ENCODE assay signal across 8 cellular contexts in the genomic region with DNA sequence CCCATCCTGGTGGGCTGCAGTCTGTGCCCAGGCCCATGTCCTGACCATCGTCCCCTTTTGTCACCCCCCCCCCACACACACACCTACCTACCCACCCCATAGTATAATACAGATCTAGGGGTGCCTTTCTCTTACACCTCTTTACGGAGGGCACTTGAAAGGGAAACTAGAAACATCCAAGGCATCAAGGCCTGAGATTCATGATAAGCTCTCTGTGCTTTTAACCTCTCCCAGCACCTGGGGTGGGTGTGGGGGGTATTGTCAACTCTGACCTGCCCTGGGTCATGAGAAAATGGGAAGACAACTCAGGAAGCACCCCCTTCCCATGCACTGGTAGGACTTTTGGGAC. TPM values are rescaled to one million over a fixed set of nuclear protein-coding genes. Genes with fewer than 3 reads are reported as not detected.
A peak's percentile ranks its signal among the peaks of the same experiment; 100 is the strongest.
DNase-seq lines count a peak whose midpoint lies in the region; ATAC-seq and TF ChIP-seq lines count a peak whose summit lies in the region.

No MANE protein-coding gene starts in this region.

- POLR2A ChIA-PET in OCI-LY7 (lab: Charles Lee) = interaction anchor here (0.5 to 1.7 kb wide), 6 partner anchors 9 to 974 kb away, joined by 3 to 5 read pairs (median 3); no protein-coding TSS in a partner anchor

- peaks cover 8% of the 10 kb centered on the region for H3K27me3 Mint-ChIP-seq in CD4-positive, CD25-positive, alpha-beta regulatory T cell
- no peaks in the 10 kb centered on the region for H3K27me3 Mint-ChIP-seq in endodermal cell (ENCODE audit: insufficient read depth)

- H3K27ac ChIP-seq in CD4-positive, CD25-positive, alpha-beta regulatory T cell (ENCODE audit: insufficient read depth, low read length, poor library complexity, severe bottlenecking) = peak overlapping the region; percentile 72
- H3K27ac ChIP-seq in OCI-LY7 (ENCODE audit: low read depth, low read length, poor library complexity, severe bottlenecking) = peak overlapping the region; percentile 59
- H3K27ac ChIP-seq in endodermal cell (ENCODE audit: low read depth, low read length) = peak overlapping the region; percentile 88
- peak overlapping the region; percentile 89 for H3K27ac ChIP-seq in neutrophil

- 19% methylated on average over 2 of the region's 2 CpGs; no CpG with 5 or more reads in 1 of the 2 experiments for WGBS in endodermal cell (ENCODE audit: insufficient coverage in 1 of 2, insufficient read length in 1 of 2), 2 experiments

- no peaks in the 10 kb centered on the region; the same call in 1 of the 2 replicates for H4K20me1 ChIP-seq in OCI-LY7 (ENCODE audit: insufficient read depth, low read length)

- CTCF ChIA-PET in OCI-LY7 (lab: Charles Lee; ENCODE audit: unreplicated experiment) = no interaction called here

- intact Hi-C loops in OCI-LY7 (cut with micrococcal nuclease; ENCODE audit: unreplicated experiment) = no loop called here

- H3K4me3 ChIP-seq in CD4-positive, CD25-positive, alpha-beta regulatory T cell (ENCODE audit: low read depth, low read length) = peak overlapping the region; percentile 70
- peak overlapping the region; percentile 93 for H3K4me3 ChIP-seq in OCI-LY7 (ENCODE audit: low read depth, low read length, poor library complexity, severe bottlenecking)
- H3K4me3 ChIP-seq in endodermal cell (ENCODE audit: low read length) = peak overlapping the region; percentile 80
- peak overlapping the region; percentile 94 to 96 for H3K4me3 ChIP-seq in neutrophil (ENCODE audit: low read depth in 1 of 2, low read length in 1 of 2)

- no peaks in the 10 kb centered on the region for H3K9me2 ChIP-seq in OCI-LY7 (ENCODE audit: insufficient read depth, low read length)

- H2AFZ ChIP-seq in OCI-LY7 (ENCODE audit: low read length) = no peak overlapping the region

- peak overlapping the region; percentile 71 for H3K9ac ChIP-seq in endodermal cell (ENCODE audit: extremely low read depth, low read length, poor library complexity, severe bottlenecking)

- ATAC-seq in CD4-positive, CD25-positive, alpha-beta regulatory T cell (ENCODE audit: low read depth in 2 of 2) = peak in 1 of 2 donors; percentile 0
- no peak for ATAC-seq in HG03135 (IDR thresholded peaks at IDR 0.05; ENCODE audit: unreplicated experiment)
- no peak for ATAC-seq in HG03196 (IDR thresholded peaks at IDR 0.05; ENCODE audit: unreplicated experiment)

- H3K36me3 ChIP-seq in CD4-positive, CD25-positive, alpha-beta regulatory T cell (ENCODE audit: control insufficient read depth, insufficient read depth, low read length) = peaks cover 8% of the 10 kb centered on the region
- H3K36me3 ChIP-seq in OCI-LY7 (ENCODE audit: insufficient read depth, low read length) = peaks cover 20% of the 10 kb centered on the region
- peaks cover 31% of the 10 kb centered on the region for H3K36me3 ChIP-seq in endodermal cell (ENCODE audit: control insufficient read depth, insufficient read depth, low read length)
- H3K36me3 ChIP-seq in neutrophil = no peaks in the 10 kb centered on the region

- peaks cover 36% of the 10 kb centered on the region for H3K4me1 ChIP-seq in CD4-positive, CD25-positive, alpha-beta regulatory T cell (ENCODE audit: control insufficient read depth, insufficient read depth, low read length, poor library complexity, severe bottlenecking)
- H3K4me1 ChIP-seq in OCI-LY7 (ENCODE audit: insufficient read depth, low read length, poor library complexity, severe bottlenecking) = peaks cover 27% of the 10 kb centered on the region
- peaks cover 18% of the 10 kb centered on the region for H3K4me1 ChIP-seq in endodermal cell (ENCODE audit: control insufficient read depth, insufficient read depth, low read length)
- H3K4me1 ChIP-seq in neutrophil (ENCODE audit: control insufficient read depth in 1 of 2, insufficient read depth in 1 of 2, low read depth in 1 of 2, low read length in 1 of 2) = peaks cover 32 to 35% of the 10 kb centered on the region in 2 experiments

- peak overlapping the region; percentile 98 for H3K4me2 ChIP-seq in OCI-LY7 (ENCODE audit: low read length)

- H3K79me2 ChIP-seq in OCI-LY7 (ENCODE audit: insufficient read depth, low read depth, low read length) = peaks cover 72% of the 10 kb centered on the region

- peaks cover 14% of the 10 kb centered on the region for H3K36me3 Mint-ChIP-seq in CD4-positive, CD25-positive, alpha-beta regulatory T cell
- peaks cover 26% of the 10 kb centered on the region for H3K36me3 Mint-ChIP-seq in endodermal cell (ENCODE audit: low read depth)

- H3K4me1 Mint-ChIP-seq in CD4-positive, CD25-positive, alpha-beta regulatory T cell = peaks cover 12 to 56% (median 35%) of the 10 kb centered on the region in 4 donors
- H3K4me1 Mint-ChIP-seq in endodermal cell = peaks cover 30% of the 10 kb centered on the region

- peaks cover 0 to 3% (median 0%) of the 10 kb centered on the region in 7 donors for H3K9me3 Mint-ChIP-seq in CD4-positive, CD25-positive, alpha-beta regulatory T cell
- H3K9me3 Mint-ChIP-seq in endodermal cell = no peaks in the 10 kb centered on the region

- H3K4me3 Mint-ChIP-seq in CD4-positive, CD25-positive, alpha-beta regulatory T cell = peak overlapping the region; percentile 84 to 97 (median 89)
- H3K4me3 Mint-ChIP-seq in endodermal cell = peak overlapping the region; percentile 83

- H3K27ac Mint-ChIP-seq in CD4-positive, CD25-positive, alpha-beta regulatory T cell = peak overlapping the region; percentile 80 to 93 (median 88)
- peak overlapping the region; percentile 86 for H3K27ac Mint-ChIP-seq in endodermal cell

- no TSS peak for BruUV-seq in OCI-LY7 (replicated peaks; lab: Mats Ljungman, UMichigan)

- no peak for DNase-seq in CD4-positive, CD25-positive, alpha-beta regulatory T cell
- DNase-seq in OCI-LY7 (ENCODE audit: low spot score) (no peak), endodermal cell (no peak), NCI-H446 treated with DMSO at 0.1 percent for 48 hours (lab: John Stamatoyannopoulos, UW) (no peak)
- no peak for DNase-seq in stimulated activated CD4-positive, alpha-beta T cell treated with anti-CD3 and anti-CD28 coated beads, Interleukin-2, amount 100 ng/mL, for 48 hours

- no peak for TF ChIP-seq CTCF in OCI-LY7 (conservative IDR thresholded peaks at IDR 0.05; ENCODE audit: low read length)
- no peak for TF ChIP-seq CTCF in endodermal cell (conservative IDR thresholded peaks at IDR 0.05)
- TF ChIP-seq CTCF in neutrophil (IDR thresholded peaks at IDR 0.05) = no peak

- H3K27me3 ChIP-seq in CD4-positive, CD25-positive, alpha-beta regulatory T cell (ENCODE audit: control insufficient read depth, insufficient read depth, low read length) = no peaks in the 10 kb centered on the region
- no peaks in the 10 kb centered on the region for H3K27me3 ChIP-seq in endodermal cell (ENCODE audit: control insufficient read depth, insufficient read depth, low read length, poor library complexity, severe bottlenecking)
- peaks cover 3% of the 10 kb centered on the region for H3K27me3 ChIP-seq in neutrophil

- no peaks in the 10 kb centered on the region for H3K9me3 ChIP-seq in CD4-positive, CD25-positive, alpha-beta regulatory T cell (ENCODE audit: control insufficient read depth in 2 of 2, low read length in 2 of 2)
- H3K9me3 ChIP-seq in OCI-LY7 (ENCODE audit: low read length) = no peaks in the 10 kb centered on the region
- H3K9me3 ChIP-seq in endodermal cell (ENCODE audit: control insufficient read depth, low read length) = no peaks in the 10 kb centered on the region
- no peaks in the 10 kb centered on the region for H3K9me3 ChIP-seq in neutrophil

RNA-seq across cellular contexts. Expression of gene BICRA, which starts 1.6 kb away (rescaled TPM):
- total RNA-seq in CD4-positive, CD25-positive, alpha-beta regulatory T cell = 43.8 TPM
- under 1 TPM; 0.25 to 0.75 (median 0.49) TPM for polyA plus RNA-seq in CD4-positive, CD25-positive, alpha-beta regulatory T cell
- 2.1 and 4.4 TPM in 2 replicates for total RNA-seq in OCI-LY7 (2014; rRNA removed; shearing (Covaris generic))
- total RNA-seq in OCI-LY7 (2022) (16.0 and 16.5 TPM in 2 replicates), endodermal cell (10 to 100 TPM; 30.0 to 30.1 TPM)
- 20.1 TPM for polyA plus RNA-seq in endodermal cell (2013, experiment 1 of 2)
- polyA plus RNA-seq in endodermal cell (2013, experiment 2 of 2) = 19.1 TPM

RNA-seq across cellular contexts. Expression of gene ZNF541, which starts 37.6 kb away (rescaled TPM):
- 0.52 TPM for total RNA-seq in CD4-positive, CD25-positive, alpha-beta regulatory T cell
- under 1 TPM in 3 of 4 donors, not detected in 1; 0.07 to 0.42 (median 0.23) TPM for polyA plus RNA-seq in CD4-positive, CD25-positive, alpha-beta regulatory T cell
- total RNA-seq in OCI-LY7 (2014; rRNA removed; shearing (Covaris generic)) = not detected in 2 replicates
- total RNA-seq in OCI-LY7 (2022) (not detected in 2 replicates), endodermal cell (not detected)
- polyA plus RNA-seq in endodermal cell (2013, experiment 1 of 2) = not detected
- polyA plus RNA-seq in endodermal cell (2013, experiment 2 of 2) = not detected
